Comparison of ENCODE assay signal across 14 cellular contexts in the genomic region with DNA sequence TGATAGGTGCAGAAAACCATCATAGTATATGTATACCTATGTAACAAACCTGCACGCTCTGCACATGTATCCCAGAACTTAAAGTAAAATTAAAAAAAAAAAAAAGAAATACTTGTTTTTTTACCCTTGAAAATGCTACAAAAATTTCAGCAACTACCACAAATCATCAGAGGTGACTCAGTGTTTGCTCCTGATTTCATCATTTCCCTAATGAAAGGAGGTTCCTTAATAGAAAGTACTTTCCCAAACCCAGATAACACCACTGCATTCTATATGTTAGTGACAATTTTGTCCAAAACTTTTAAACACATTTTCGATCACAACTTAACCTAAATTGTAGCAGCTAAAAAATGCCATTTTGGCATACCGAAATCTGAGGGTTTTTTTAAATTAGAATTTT.
DNase-seq lines count a peak whose midpoint lies in the region.
"Had no signal": no experiment of that assay in that cellular context is flagged by ENCODE, and none has a peak within 500 bp of the region (broad histone marks: within the 10 kb centered on the region; RNA-seq: fewer than 3 reads in every experiment).

No MANE protein-coding gene starts in this region.

- no peaks in the 10 kb centered on the region for H3K27me3 ChIP-seq in HUES48 (ENCODE audit: control insufficient read depth, insufficient read depth, low read length)
- H3K27me3 ChIP-seq: neural progenitor cell, sigmoid colon had no signal

- no peak overlapping the region for H3K27ac ChIP-seq in HUES48 (ENCODE audit: low read depth, low read length)
- H3K27ac ChIP-seq: lower lobe of right lung, neural progenitor cell, sigmoid colon had no signal

- H3K36me3 ChIP-seq in HUES48 (ENCODE audit: control insufficient read depth, insufficient read depth, low read length): no peaks in the 10 kb centered on the region
- H3K36me3 ChIP-seq: lower lobe of right lung, neural progenitor cell, sigmoid colon had no signal

- H3K9me3 ChIP-seq in HUES48 (ENCODE audit: control insufficient read depth, insufficient read depth, low read length): no peaks in the 10 kb centered on the region
- H3K9me3 ChIP-seq: lower lobe of right lung, sigmoid colon had no signal

- peaks cover 3% of the 10 kb centered on the region; the same call in 1 of the 2 replicates for H3K4me1 ChIP-seq in HUES48 (ENCODE audit: control insufficient read depth, insufficient read depth, low read length)
- H3K4me1 ChIP-seq: lower lobe of right lung, sigmoid colon had no signal

- DNase-seq in CD1c-positive myeloid dendritic cell (ENCODE audit: extremely low spot score): peak; percentile 39
- DNase-seq in amniotic epithelial cell (ENCODE audit: low read depth): peak; percentile 71
- peak; percentile 11 for DNase-seq in hepatic stellate cell (ENCODE audit: low spot score)
- DNase-seq in SIG-M5 (lab: John Stamatoyannopoulos, UW): no peak
- no peak for DNase-seq in SKM-1 treated with dmso at 0.1 percent for 144 hours (lab: John Stamatoyannopoulos, UW; ENCODE audit: unreplicated experiment)
- DNase-seq in NCI-H2227 (lab: John Stamatoyannopoulos, UW; ENCODE audit: unreplicated experiment): no peak
- DNase-seq in NCI-H2171 (lab: John Stamatoyannopoulos, UW): no peak
- DNase-seq: activated CD4-positive, alpha-beta T cell treated with anti-CD3 and anti-CD28 coated beads for 48 hours; KG1; lower lobe of right lung; NCI-H2029; sigmoid colon had no signal

- H3K4me3 ChIP-seq in HUES48 (ENCODE audit: low read depth, low read length): no peak overlapping the region
- H3K4me3 ChIP-seq: lower lobe of right lung, neural progenitor cell, sigmoid colon had no signal

- H3K9ac ChIP-seq in HUES48 (ENCODE audit: low read depth, low read length): peak overlapping the region; percentile 12; the same call in 1 of the 2 replicates
- H3K9ac ChIP-seq: neural progenitor cell had no signal

Comparison
In these comparisons a context has a peak if more than half of its experiments do, and no peak if none do; other contexts are left out.
1. DNase-seq: peak in CD1c-positive myeloid dendritic cell (single experiment), amniotic epithelial cell (single experiment) and hepatic stellate cell (single experiment); none in SIG-M5 (single experiment), SKM-1 treated with dmso at 0.1 percent for 144 hours (single experiment), NCI-H2227 (single experiment) and NCI-H2171 (single experiment).